In genomic region chr16:70601576-70602575, GRCh38 we compare ENCODE assay signal across 22 cellular contexts. TPM values are rescaled to one million over a fixed set of nuclear protein-coding genes. Genes with fewer than 3 reads are reported as not detected.
A peak's percentile ranks its signal among the peaks of the same experiment; 100 is the strongest.
DNase-seq lines count a peak whose midpoint lies in the region; ATAC-seq and TF ChIP-seq lines count a peak whose summit lies in the region.
"Had no signal": no experiment of that assay in that cellular context is flagged by ENCODE, and none has a peak within 500 bp of the region (broad histone marks: within the 10 kb centered on the region; RNA-seq: fewer than 3 reads in every experiment).

No MANE protein-coding gene starts in this region.

- H3K9ac ChIP-seq in mammary epithelial cell (ENCODE audit: insufficient read depth, low read length) = no peak overlapping the region
- H3K9ac ChIP-seq: BLaER1 had no signal

- H3K27me3 ChIP-seq in mammary epithelial cell (ENCODE audit: insufficient read depth, low read length) = no peaks in the 10 kb centered on the region
- H3K27me3 ChIP-seq: BLaER1, MG63, Peyer's patch had no signal

- WGBS in mammary epithelial cell (ENCODE audit: low coverage, missing lambda C conversion rate) = 40% methylated on average over 7 of the region's 8 CpGs

- dilution Hi-C loops in mammary epithelial cell (cut with HindIII; ENCODE audit: low sequenced_read_pairs) = no loop called here

- in situ Hi-C loops in astrocyte of the spinal cord (cut with HindIII; ENCODE audit: low sequenced_read_pairs) = no loop called here
- in situ Hi-C loops in mammary epithelial cell (cut with MboI; ENCODE audit: low sequenced_read_pairs in 2 of 2) = no loop called here

- ATAC-seq in HG02623 (IDR thresholded peaks at IDR 0.05; ENCODE audit: unreplicated experiment) (no peak), GM18520 (IDR thresholded peaks at IDR 0.05; ENCODE audit: unreplicated experiment) (no peak), GM19467 (IDR thresholded peaks at IDR 0.05; ENCODE audit: unreplicated experiment) (no peak)
- ATAC-seq: SK-N-SH treated with all-trans-retinoic acid at 6 μM for 48 hours had no signal

- no peaks in the 10 kb centered on the region for H3K4me1 ChIP-seq in mammary epithelial cell (ENCODE audit: insufficient read depth, low read length)
- H3K4me1 ChIP-seq: BLaER1, Peyer's patch had no signal

- TF ChIP-seq CTCF in astrocyte of the spinal cord (IDR thresholded peaks at IDR 0.05; ENCODE audit: low read depth, low read length) = no peak
- no peak for TF ChIP-seq CTCF in fibroblast of villous mesenchyme (IDR thresholded peaks at IDR 0.05; ENCODE audit: insufficient read depth, low read depth, low read length)
- no peak for TF ChIP-seq CTCF in mammary epithelial cell (conservative IDR thresholded peaks at IDR 0.05 in 1 of 2, IDR thresholded peaks at IDR 0.05 in 1 of 2; ENCODE audit: extremely low read depth in 1 of 2, insufficient read depth in 1 of 2, low read depth in 1 of 2, low read length in 2 of 2)

- intact Hi-C loops in mammary epithelial cell (cut with micrococcal nuclease) = no loop called here

- BruUV-seq in mammary epithelial cell (replicated peaks; lab: Mats Ljungman, UMichigan) = no TSS peak

- no peaks in the 10 kb centered on the region for H3K36me3 ChIP-seq in mammary epithelial cell (ENCODE audit: insufficient read depth, low read length)
- H3K36me3 ChIP-seq: BLaER1, MG63, Peyer's patch had no signal

- no peaks in the 10 kb centered on the region for H3K9me3 ChIP-seq in mammary epithelial cell (replicated peaks; ENCODE audit: insufficient read depth, low read length)
- H3K9me3 ChIP-seq: BLaER1, MG63, Peyer's patch had no signal

- no peak overlapping the region for H2AFZ ChIP-seq in mammary epithelial cell (ENCODE audit: low read depth, low read length)

- H3K27ac ChIP-seq in mammary epithelial cell (ENCODE audit: insufficient read depth, low read depth, low read length) = no peak overlapping the region
- H3K27ac ChIP-seq: 22Rv1, BLaER1, Peyer's patch had no signal

- H4K20me1 ChIP-seq in mammary epithelial cell (ENCODE audit: insufficient read depth, low read length) = no peaks in the 10 kb centered on the region
- H4K20me1 ChIP-seq: BLaER1 had no signal

- H3K79me2 ChIP-seq in mammary epithelial cell (ENCODE audit: insufficient read depth, low read length) = no peaks in the 10 kb centered on the region

- DNase-seq in DMS53 (lab: John Stamatoyannopoulos, UW) = peak; percentile 26
- DNase-seq in DMS53 treated with DMSO at 0.1 percent for 48 hours (lab: John Stamatoyannopoulos, UW; ENCODE audit: unreplicated experiment) = no peak
- DNase-seq in astrocyte of the spinal cord (ENCODE audit: low read depth, low spot score) = peak; percentile 17
- DNase-seq in fibroblast of villous mesenchyme (ENCODE audit: low read depth) = peak; percentile 67
- DNase-seq in mammary epithelial cell = no peak
- DNase-seq: CD8-positive, alpha-beta memory T cell; EL; HCEC 1CT; KBM-7; MG63; NCI-H1092 treated with DMSO at 0.1 percent for 48 hours; NCI-H187; NCI-H446 treated with DMSO at 0.1 percent for 48 hours; NCI-H774; Peyer's patch; SHP77 had no signal

- no peak overlapping the region for H3K4me2 ChIP-seq in mammary epithelial cell (ENCODE audit: insufficient read depth, low read depth, low read length)
- H3K4me2 ChIP-seq: BLaER1 had no signal

- H3K4me3 ChIP-seq in astrocyte of the spinal cord (ENCODE audit: low read depth, low read length) (no peak overlapping the region), fibroblast of villous mesenchyme (ENCODE audit: low read depth, low read length) (no peak overlapping the region), mammary epithelial cell (replicated peaks in 1 of 3; ENCODE audit: insufficient read depth in 1 of 3, low read depth in 2 of 3, low read length in 3 of 3) (no peak overlapping the region)
- H3K4me3 ChIP-seq: BLaER1, MG63, Peyer's patch had no signal

- CTCF ChIA-PET in mammary epithelial cell (lab: Charles Lee; ENCODE audit: low non-redundant PET) = no interaction called here

RNA-seq across cellular contexts. Expression of gene IL34, which starts 44.5 kb away (rescaled TPM):
- total RNA-seq in fibroblast of villous mesenchyme (1.3 and 1.7 TPM in 2 replicates), mammary epithelial cell (10 to 100 TPM in 1 of 2 donors, under 1 TPM in 1; 0.49 to 42.7 TPM)
- 0.84 TPM for polyA plus RNA-seq in mammary epithelial cell
- 2.3 TPM for polyA minus RNA-seq in mammary epithelial cell
- total RNA-seq: CD8-positive, alpha-beta memory T cell had no signal
- polyA plus RNA-seq: CD8-positive, alpha-beta memory T cell had no signal

Comparison
In these comparisons a context has a peak if more than half of its experiments do, and no peak if none do; other contexts are left out.
1. DNase-seq: peak in DMS53 (single experiment), astrocyte of the spinal cord (single experiment) and fibroblast of villous mesenchyme (single experiment); none in DMS53 treated with DMSO at 0.1 percent for 48 hours (single experiment) and mammary epithelial cell (single experiment).